ENCODE assay signal across 8 cellular contexts in genomic region chr17:33709881-33710280, GRCh38.
"Had no signal": no experiment of that assay in that cellular context is flagged by ENCODE, and none has a peak within 500 bp of the region (broad histone marks: within the 10 kb centered on the region; RNA-seq: fewer than 3 reads in every experiment).

No MANE protein-coding gene starts in this region.

- H3K4me3 ChIP-seq: GM12878 had no signal

- FAIRE-seq: G401.6, GM12878, GM12891, GM12892, GM18507, GM19239 had no signal

- DNase-seq: GDM1, GF-D8 had no signal

- ATAC-seq: GM12878 had no signal
